ENCODE assay signal across 8 cellular contexts in genomic region chr2:181891258-181891965, GRCh38. TPM values are rescaled to one million over a fixed set of nuclear protein-coding genes. Genes with fewer than 3 reads are reported as not detected.
DNase-seq lines count a peak whose midpoint lies in the region; ATAC-seq and TF ChIP-seq lines count a peak whose summit lies in the region.

Gene ITPRID2, plus strand, starts transcription at chr2:181891730. Its CDS starts 337 bp downstream, at chr2:181892067.

- no peak for TF ChIP-seq CTCF in endothelial cell (IDR thresholded peaks at IDR 0.05; ENCODE audit: unreplicated experiment)
- peak; percentile 15 for TF ChIP-seq CTCF in mesothelial cell of epicardium (IDR thresholded peaks at IDR 0.05; ENCODE audit: unreplicated experiment)

- H3K36me3 Mint-ChIP-seq in CD4-positive, CD25-positive, alpha-beta regulatory T cell = no peaks in the 10 kb centered on the region
- peaks cover 17% of the 10 kb centered on the region for H3K36me3 Mint-ChIP-seq in activated CD8-positive, alpha-beta memory T cell treated with anti-CD3 and anti-CD28 coated beads, Interleukin-2, amount 10 ng/mL, durations not matched to agents 7 days and 5 days
- H3K36me3 Mint-ChIP-seq in endothelial cell (ENCODE audit: low read depth, unreplicated experiment) = peaks cover 4% of the 10 kb centered on the region
- no peaks in the 10 kb centered on the region for H3K36me3 Mint-ChIP-seq in mesothelial cell of epicardium

- no peaks in the 10 kb centered on the region for H3K36me3 ChIP-seq in CD4-positive, CD25-positive, alpha-beta regulatory T cell (ENCODE audit: control insufficient read depth, insufficient read depth, low read length)

- H3K4me1 Mint-ChIP-seq in CD4-positive, CD25-positive, alpha-beta regulatory T cell = peaks cover 17 to 36% (median 32%) of the 10 kb centered on the region in 4 donors
- H3K4me1 Mint-ChIP-seq in activated CD8-positive, alpha-beta memory T cell treated with anti-CD3 and anti-CD28 coated beads, Interleukin-2, amount 10 ng/mL, durations not matched to agents 7 days and 5 days = peaks cover 30% of the 10 kb centered on the region
- peaks cover 27% of the 10 kb centered on the region for H3K4me1 Mint-ChIP-seq in endothelial cell (ENCODE audit: unreplicated experiment)
- H3K4me1 Mint-ChIP-seq in mesothelial cell of epicardium = peaks cover 30% of the 10 kb centered on the region

- peak within 1 kb of the TSS; percentile 91 for H3K4me3 ChIP-seq in CD4-positive, CD25-positive, alpha-beta regulatory T cell (ENCODE audit: low read depth, low read length)

- peak within 1 kb of the TSS; percentile 6 to 93 (median 81) for H3K27ac Mint-ChIP-seq in CD4-positive, CD25-positive, alpha-beta regulatory T cell
- peak within 1 kb of the TSS; percentile 85 for H3K27ac Mint-ChIP-seq in activated CD8-positive, alpha-beta memory T cell treated with anti-CD3 and anti-CD28 coated beads, Interleukin-2, amount 10 ng/mL, durations not matched to agents 7 days and 5 days
- H3K27ac Mint-ChIP-seq in endothelial cell (ENCODE audit: unreplicated experiment) = peak within 1 kb of the TSS; percentile 98
- peak within 1 kb of the TSS; percentile 90 for H3K27ac Mint-ChIP-seq in mesothelial cell of epicardium

- H3K27me3 Mint-ChIP-seq in CD4-positive, CD25-positive, alpha-beta regulatory T cell = peaks cover 33% of the 10 kb centered on the region
- H3K27me3 Mint-ChIP-seq in activated CD8-positive, alpha-beta memory T cell treated with anti-CD3 and anti-CD28 coated beads, Interleukin-2, amount 10 ng/mL, durations not matched to agents 7 days and 5 days = peaks cover 30% of the 10 kb centered on the region
- H3K27me3 Mint-ChIP-seq in endothelial cell (ENCODE audit: unreplicated experiment) (peaks cover 7% of the 10 kb centered on the region), mesothelial cell of epicardium (ENCODE audit: low read depth) (peaks cover 6% of the 10 kb centered on the region)

- H3K9me3 Mint-ChIP-seq in CD4-positive, CD25-positive, alpha-beta regulatory T cell = no peaks in the 10 kb centered on the region
- H3K9me3 Mint-ChIP-seq in activated CD8-positive, alpha-beta memory T cell treated with anti-CD3 and anti-CD28 coated beads, Interleukin-2, amount 10 ng/mL, durations not matched to agents 7 days and 5 days (ENCODE audit: low read depth) = no peaks in the 10 kb centered on the region
- no peaks in the 10 kb centered on the region for H3K9me3 Mint-ChIP-seq in endothelial cell (ENCODE audit: unreplicated experiment)
- no peaks in the 10 kb centered on the region for H3K9me3 Mint-ChIP-seq in mesothelial cell of epicardium

- peak within 1 kb of the TSS; percentile 18 for H3K27ac ChIP-seq in CD4-positive, CD25-positive, alpha-beta regulatory T cell (ENCODE audit: insufficient read depth, low read length, poor library complexity, severe bottlenecking)

- H3K4me3 Mint-ChIP-seq in CD4-positive, CD25-positive, alpha-beta regulatory T cell = peak within 1 kb of the TSS; percentile 92 to 97 (median 94)
- H3K4me3 Mint-ChIP-seq in activated CD8-positive, alpha-beta memory T cell treated with anti-CD3 and anti-CD28 coated beads, Interleukin-2, amount 10 ng/mL, durations not matched to agents 7 days and 5 days = peak within 1 kb of the TSS; percentile 86
- peak within 1 kb of the TSS; percentile 99 for H3K4me3 Mint-ChIP-seq in endothelial cell (ENCODE audit: unreplicated experiment)
- H3K4me3 Mint-ChIP-seq in mesothelial cell of epicardium = peak within 1 kb of the TSS; percentile 89

- H3K9me3 ChIP-seq in CD4-positive, CD25-positive, alpha-beta regulatory T cell (ENCODE audit: control insufficient read depth in 2 of 2, low read length in 2 of 2) = no peaks in the 10 kb centered on the region

- ATAC-seq in CD4-positive, CD25-positive, alpha-beta regulatory T cell (ENCODE audit: low read depth in 2 of 2) = peak; percentile 92 to 95
- peak; percentile 92 for ATAC-seq in GM19328 (IDR thresholded peaks at IDR 0.05; ENCODE audit: unreplicated experiment)
- ATAC-seq in HG03460 (IDR thresholded peaks at IDR 0.05; ENCODE audit: unreplicated experiment) = peak; percentile 86
- peak; percentile 93 for ATAC-seq in activated CD8-positive, alpha-beta memory T cell treated with anti-CD3 and anti-CD28 coated beads, Interleukin-2, amount 10 ng/mL, durations not matched to agents 7 days and 5 days

- CTCF ChIA-PET in activated CD8-positive, alpha-beta memory T cell treated with anti-CD3 and anti-CD28 coated beads, Interleukin-2, amount 10 ng/mL, durations not matched to agents 7 days and 5 days (lab: Charles Lee) = interaction anchor here (0.7 kb wide), 1 partner anchor 12 kb away, joined by 3 read pairs; no protein-coding TSS in a partner anchor

- DNase-seq in CD4-positive, CD25-positive, alpha-beta regulatory T cell = peak; percentile 52 to 78 (median 58)
- DNase-seq in NCI-H82 treated with DMSO at 0.1 percent for 48 hours (lab: John Stamatoyannopoulos, UW; ENCODE audit: unreplicated experiment) (peak; percentile 59), endothelial cell (ENCODE audit: low spot score) (peak; percentile 89), mesothelial cell of epicardium (ENCODE audit: low spot score in 2 of 2, unreplicated experiment in 2 of 2) (peak in 1 of 2 experiments; percentile 68)
- DNase-seq in activated CD8-positive, alpha-beta memory T cell treated with anti-CD3 and anti-CD28 coated beads, Interleukin-2, amount 10 ng/mL, durations not matched to agents 7 days and 5 days = peak; percentile 79
- DNase-seq in stimulated activated CD8-positive, alpha-beta memory T cell treated with anti-CD3 and anti-CD28 coated beads, Interleukin-15, amount 100 ng/mL, for 48 hours (ENCODE audit: low read depth in 2 of 2) = peak; percentile 69 to 70

- H3K4me1 ChIP-seq in CD4-positive, CD25-positive, alpha-beta regulatory T cell (ENCODE audit: control insufficient read depth, insufficient read depth, low read length, poor library complexity, severe bottlenecking) = peaks cover 19% of the 10 kb centered on the region

- H3K27me3 ChIP-seq in CD4-positive, CD25-positive, alpha-beta regulatory T cell (ENCODE audit: control insufficient read depth, insufficient read depth, low read length) = peaks cover 17% of the 10 kb centered on the region

RNA-seq across cellular contexts. Expression of gene ITPRID2, which starts in this region (rescaled TPM):
- total RNA-seq in CD4-positive, CD25-positive, alpha-beta regulatory T cell = 42.4 TPM
- polyA plus RNA-seq in CD4-positive, CD25-positive, alpha-beta regulatory T cell = 1 to 10 TPM; 1.6 to 8.4 (median 4.0) TPM
- total RNA-seq in activated CD8-positive, alpha-beta memory T cell treated with anti-CD3 and anti-CD28 coated beads, Interleukin-2, amount 10 ng/mL, durations not matched to agents 7 days and 5 days = 10 to 100 TPM; 51.9 to 68.6 TPM
- 76.6 TPM for total RNA-seq in endothelial cell (ENCODE audit: unreplicated experiment)
- total RNA-seq in mesothelial cell of epicardium = 67.4 to 72.3 TPM (median 71.0 TPM) in 3 replicates
